8 cellular contexts compared by ENCODE assay signal in the genomic region with DNA sequence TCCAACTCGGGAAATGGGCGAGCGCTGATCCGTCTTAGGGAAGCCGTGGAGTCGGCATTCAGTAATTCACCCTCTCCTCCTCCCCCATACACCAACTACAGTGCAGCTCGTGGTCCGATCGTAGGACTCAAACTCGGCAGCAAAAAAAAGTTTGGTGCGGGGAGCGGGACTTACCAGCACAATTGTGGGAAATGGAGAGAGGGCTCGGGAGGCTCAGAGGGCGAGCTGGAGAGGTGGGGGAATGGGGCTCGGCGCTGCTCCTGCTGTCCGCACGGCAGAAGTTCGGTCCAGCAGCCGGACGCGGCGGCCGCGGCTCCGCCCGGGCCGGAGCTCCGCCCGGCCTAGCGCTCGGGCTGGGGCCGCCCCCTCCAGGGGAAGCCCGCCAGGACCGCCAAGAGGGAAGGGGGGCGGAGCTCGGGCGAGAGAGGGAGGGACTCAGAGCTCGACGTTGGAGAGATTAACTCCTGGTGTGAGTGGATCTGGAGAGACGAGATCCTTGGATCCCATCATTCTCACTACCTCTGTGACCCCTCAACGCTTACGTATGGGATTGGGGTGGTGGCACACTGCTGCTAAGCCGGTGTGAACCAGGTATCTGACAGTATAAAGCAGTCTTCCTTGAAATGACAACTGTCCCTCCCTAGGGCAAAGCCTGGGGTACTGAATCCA. TPM values are rescaled to one million over a fixed set of nuclear protein-coding genes. Genes with fewer than 3 reads are reported as not detected.
DNase-seq lines count a peak whose midpoint lies in the region; ATAC-seq and TF ChIP-seq lines count a peak whose summit lies in the region.

No MANE protein-coding gene starts in this region.

- peak; percentile 66 for TF ChIP-seq POLR2A in GM18951 (IDR thresholded peaks at IDR 0.05; ENCODE audit: extremely low read depth, insufficient read depth, insufficient read length)

- H3K4me3 ChIP-seq in AG09309 (ENCODE audit: control insufficient read depth, low read depth, low read length) = peak overlapping the region; percentile 61

- DNase-seq in AG09309 (ENCODE audit: low read depth) (peak; percentile 45), NCI-H345 treated with DMSO at 0.1 percent for 48 hours (lab: John Stamatoyannopoulos, UW; ENCODE audit: unreplicated experiment) (peak; percentile 97), cerebellum (ENCODE audit: low spot score) (peak; percentile 84), kidney glomerular epithelial cell (lab: John Stamatoyannopoulos, UW) (peak; percentile 66)
- peak; percentile 77 for DNase-seq in activated CD4-positive, CD25-positive, alpha-beta regulatory T cell treated with anti-CD3 and anti-CD28 coated beads, Interleukin-2, amount 50 U/mL, for 72 hours
- peak in 3 of 4 experiments; percentile 55 to 70 (median 62) for DNase-seq in stimulated activated CD4-positive, alpha-beta T cell treated with anti-CD3 and anti-CD28 coated beads, Interleukin-1b, Interleukin-23, amount 100 ng/mL, for 24 hours (ENCODE audit: low read depth in 4 of 4, low spot score in 1 of 4)

- ATAC-seq in HG03175 (IDR thresholded peaks at IDR 0.05; ENCODE audit: unreplicated experiment) = peak; percentile 63

- no peak for TF ChIP-seq CTCF in AG09309 (IDR thresholded peaks at IDR 0.05; ENCODE audit: control insufficient read depth, insufficient read depth, low read depth, low read length, missing control alignments)

- in situ Hi-C loops in GM18951 (cut with MboI; ENCODE audit: low sequenced_read_pairs, unreplicated experiment) = no loop called here

RNA-seq across cellular contexts. Expression of a gene that starts 0.7 kb away (rescaled TPM):
- total RNA-seq in cerebellum = 11.1 TPM

RNA-seq across cellular contexts. Expression of a gene that starts 14.2 kb away (rescaled TPM):
- 4.5 TPM for total RNA-seq in cerebellum

RNA-seq across cellular contexts. Expression of a gene that starts 26.0 kb away (rescaled TPM):
- 0.73 TPM for total RNA-seq in cerebellum

RNA-seq across cellular contexts. Expression of a gene that starts 35.6 kb away (rescaled TPM):
- 21.5 TPM for total RNA-seq in cerebellum

RNA-seq across cellular contexts. Expression of a gene that starts 35.7 kb away (rescaled TPM):
- total RNA-seq in cerebellum = 31.2 TPM

Comparison
In these comparisons a context has a peak if more than half of its experiments do, and no peak if none do; other contexts are left out.
1. Peak in every context shown above with its lines: DNase-seq, ATAC-seq and H3K4me3 ChIP-seq.
2. DNase-seq: peak in every context shown above with its lines; median percentile 97 in NCI-H345 treated with DMSO at 0.1 percent for 48 hours; 84 in cerebellum; 77 in activated CD4-positive, CD25-positive, alpha-beta regulatory T cell treated with anti-CD3 and anti-CD28 coated beads, Interleukin-2, amount 50 U/mL, for 72 hours; 66 in kidney glomerular epithelial cell; 62 in stimulated activated CD4-positive, alpha-beta T cell treated with anti-CD3 and anti-CD28 coated beads, Interleukin-1b, Interleukin-23, amount 100 ng/mL, for 24 hours; 45 in AG09309.